13 cellular contexts compared by ENCODE assay signal in genomic region chr12:124501080-124501642, GRCh38.
DNase-seq lines count a peak whose midpoint lies in the region; ATAC-seq, FAIRE-seq and TF ChIP-seq lines count a peak whose summit lies in the region.
"Had no signal": no experiment of that assay in that cellular context is flagged by ENCODE, and none has a peak within 500 bp of the region (broad histone marks: within the 10 kb centered on the region; RNA-seq: fewer than 3 reads in every experiment).

No MANE protein-coding gene starts in this region.

- H3K36me3 Mint-ChIP-seq in glutamatergic neuron (ENCODE audit: unreplicated experiment) (peaks cover 5% of the 10 kb centered on the region), progenitor cell of endocrine pancreas (ENCODE audit: insufficient read depth) (peaks cover 5% of the 10 kb centered on the region)

- H3K9me3 Mint-ChIP-seq in glutamatergic neuron (ENCODE audit: unreplicated experiment) (peaks cover 16% of the 10 kb centered on the region), progenitor cell of endocrine pancreas (ENCODE audit: low read depth) (no peaks in the 10 kb centered on the region)

- no peak overlapping the region for H3K4me3 ChIP-seq in H7 (ENCODE audit: insufficient read depth, low read depth, low read length)
- H3K4me3 ChIP-seq in RWPE2 (ENCODE audit: severe bottlenecking): no peak overlapping the region

- peak overlapping the region; percentile 85 for H3K27ac ChIP-seq in RWPE2 (ENCODE audit: poor library complexity, severe bottlenecking)

- H3K27me3 ChIP-seq in H7 (ENCODE audit: control insufficient read depth, insufficient read depth, low read length) (no peaks in the 10 kb centered on the region), RWPE2 (ENCODE audit: insufficient read depth, poor library complexity, severe bottlenecking) (no peaks in the 10 kb centered on the region)

- peak; percentile 3 for TF ChIP-seq CTCF in RWPE2 (IDR thresholded peaks at IDR 0.05; ENCODE audit: poor library complexity, severe bottlenecking)
- no peak for TF ChIP-seq CTCF in glutamatergic neuron (IDR thresholded peaks at IDR 0.05; ENCODE audit: partially characterized antibody, unreplicated experiment)
- TF ChIP-seq CTCF in progenitor cell of endocrine pancreas (IDR thresholded peaks at IDR 0.05; ENCODE audit: unreplicated experiment): no peak

- H3K4me1 ChIP-seq in RWPE2 (ENCODE audit: insufficient read depth, poor library complexity, severe bottlenecking): peaks cover 49% of the 10 kb centered on the region

- no peak for ATAC-seq in RWPE2 (ENCODE audit: low read depth)
- ATAC-seq: left lobe of liver had no signal

- FAIRE-seq in frontal cortex (lab: Jason Lieb, UNC): no peak

- H3K36me3 ChIP-seq in H7 (replicated peaks; ENCODE audit: control insufficient read depth, insufficient read depth, low read length) (peaks cover 1% of the 10 kb centered on the region), RWPE2 (ENCODE audit: low read depth) (peaks cover 13% of the 10 kb centered on the region; the same call in 1 of the 2 replicates)

- peak; percentile 70 for DNase-seq in H7
- no peak for DNase-seq in RWPE2 (ENCODE audit: low spot score)
- no peak for DNase-seq in glutamatergic neuron
- no peak for DNase-seq in progenitor cell of endocrine pancreas (ENCODE audit: low spot score, unreplicated experiment)
- DNase-seq in NCI-H2196 treated with DMSO at 0.1 percent for 48 hours (lab: John Stamatoyannopoulos, UW; ENCODE audit: unreplicated experiment): no peak
- DNase-seq in HuH-7.5 (ENCODE audit: low spot score): no peak
- no peak for DNase-seq in NCI-H446 (lab: John Stamatoyannopoulos, UW)
- DNase-seq in frontal cortex (ENCODE audit: low spot score in 2 of 2): no peak
- DNase-seq: activated gamma-delta T cell; GF-D8; NCI-H1417 treated with DMSO at 0.1 percent for 48 hours; stimulated activated CD4-positive, alpha-beta T cell treated with anti-CD3 and anti-CD28 coated beads, Interleukin-1b, Interleukin-23, amount 100 ng/mL, for 48 hours had no signal

- H3K4me1 Mint-ChIP-seq in glutamatergic neuron (ENCODE audit: low read depth, unreplicated experiment) (peaks cover 55% of the 10 kb centered on the region), progenitor cell of endocrine pancreas (ENCODE audit: low read depth) (peaks cover 42% of the 10 kb centered on the region)

- no peaks in the 10 kb centered on the region for H3K9me3 ChIP-seq in RWPE2 (ENCODE audit: severe bottlenecking)

- H3K4me3 Mint-ChIP-seq in glutamatergic neuron (ENCODE audit: unreplicated experiment) (peak overlapping the region; percentile 20), progenitor cell of endocrine pancreas (ENCODE audit: low read depth) (no peak overlapping the region)

- H3K27me3 Mint-ChIP-seq in glutamatergic neuron (ENCODE audit: unreplicated experiment) (peaks cover 22% of the 10 kb centered on the region), progenitor cell of endocrine pancreas (no peaks in the 10 kb centered on the region)

- peak overlapping the region; percentile 48 for H3K27ac Mint-ChIP-seq in glutamatergic neuron (ENCODE audit: unreplicated experiment)
- H3K27ac Mint-ChIP-seq in progenitor cell of endocrine pancreas: peak overlapping the region; percentile 95
